In the genomic region with DNA sequence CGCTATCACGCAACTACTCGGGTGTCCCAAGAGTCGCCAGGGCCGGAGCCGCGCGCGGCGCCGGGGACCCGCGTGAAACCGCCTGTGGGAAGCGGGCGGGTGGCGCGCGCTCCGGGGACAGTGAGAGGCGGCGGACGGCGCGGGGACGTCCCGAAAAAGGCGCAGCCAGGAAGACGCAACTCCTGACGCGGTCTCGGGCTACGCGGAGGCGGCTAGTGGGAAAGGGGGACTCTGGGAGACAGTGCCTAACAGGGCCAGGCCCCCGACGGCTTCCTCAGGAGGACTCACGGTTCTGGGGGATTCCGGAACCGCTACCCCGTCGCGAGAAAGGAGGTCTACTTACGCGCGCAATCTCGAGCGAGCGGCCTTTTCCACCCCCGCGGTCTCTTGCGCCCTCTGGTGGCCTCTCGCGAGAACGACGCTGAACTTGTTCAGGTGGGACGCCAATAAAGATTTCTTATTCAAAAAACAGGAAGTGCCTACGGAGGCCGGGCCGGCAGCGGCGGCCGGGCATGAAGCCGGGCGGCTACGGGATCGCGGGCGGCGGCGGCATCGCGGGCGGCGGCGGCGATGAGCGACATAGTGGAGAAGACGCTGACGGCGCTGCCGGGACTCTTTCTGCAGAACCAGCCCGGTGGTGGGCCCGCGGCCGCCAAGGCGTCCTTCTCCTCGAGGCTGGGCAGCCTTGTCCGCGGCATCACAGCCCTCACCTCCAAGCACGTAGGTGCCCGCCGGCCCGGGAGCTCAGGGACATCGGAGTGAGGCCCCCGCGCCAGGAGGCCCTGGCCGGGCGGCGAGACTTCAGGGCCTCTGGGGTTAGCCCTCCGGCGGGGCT, we compare ENCODE assay signal across 1 cellular context.
TF ChIP-seq lines count a peak whose summit lies in the region.

A gene (plus strand): TSS at position 475 of the 835 bp plus-strand sequence. CDS start 96 bp downstream, at position 571.

TF ChIP-seq in HepG2, 621 proteins besides CTCF, POLR2A, EP300 and RAD21 (continued from another document and continues in another):
- TF ChIP-seq, protein P1, sequence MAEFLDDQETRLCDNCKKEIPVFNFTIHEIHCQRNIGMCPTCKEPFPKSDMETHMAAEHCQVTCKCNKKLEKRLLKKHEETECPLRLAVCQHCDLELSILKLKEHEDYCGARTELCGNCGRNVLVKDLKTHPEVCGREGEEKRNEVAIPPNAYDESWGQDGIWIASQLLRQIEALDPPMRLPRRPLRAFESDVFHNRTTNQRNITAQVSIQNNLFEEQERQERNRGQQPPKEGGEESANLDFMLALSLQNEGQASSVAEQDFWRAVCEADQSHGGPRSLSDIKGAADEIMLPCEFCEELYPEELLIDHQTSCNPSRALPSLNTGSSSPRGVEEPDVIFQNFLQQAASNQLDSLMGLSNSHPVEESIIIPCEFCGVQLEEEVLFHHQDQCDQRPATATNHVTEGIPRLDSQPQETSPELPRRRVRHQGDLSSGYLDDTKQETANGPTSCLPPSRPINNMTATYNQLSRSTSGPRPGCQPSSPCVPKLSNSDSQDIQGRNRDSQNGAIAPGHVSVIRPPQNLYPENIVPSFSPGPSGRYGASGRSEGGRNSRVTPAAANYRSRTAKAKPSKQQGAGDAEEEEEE (CRISPR knock-in tag; IDR thresholded peaks at IDR 0.05; ENCODE audit: borderline replicate concordance), result peak; percentile 59; the same call in 1 of the 2 replicates
- TF ChIP-seq ZNF124 (CRISPR knock-in tag; IDR thresholded peaks at IDR 0.05), result no peak; the same call in none of the 2 replicates
- TF ChIP-seq ZC3H13 (CRISPR knock-in tag; IDR thresholded peaks at IDR 0.05), result no peak
- TF ChIP-seq HNF4G (IDR thresholded peaks at IDR 0.05; ENCODE audit: borderline replicate concordance, low read depth, low read length), result no peak
- no peak for TF ChIP-seq HNF4G (CRISPR knock-in tag; IDR thresholded peaks at IDR 0.05; ENCODE audit: borderline replicate concordance, low read depth)
- no peak for TF ChIP-seq ZNF674 (CRISPR knock-in tag; IDR thresholded peaks at IDR 0.05; ENCODE audit: low read depth)
- no peak for TF ChIP-seq SALL2 (CRISPR knock-in tag; IDR thresholded peaks at IDR 0.05)
- TF ChIP-seq ZNF138 (CRISPR knock-in tag; IDR thresholded peaks at IDR 0.05; ENCODE audit: low read depth), result no peak
- TF ChIP-seq YEATS4 (CRISPR knock-in tag; IDR thresholded peaks at IDR 0.05; ENCODE audit: borderline replicate concordance), result peak; percentile 67; the same call in 1 of the 2 replicates
- no peak for TF ChIP-seq ZMYM2 (CRISPR knock-in tag; IDR thresholded peaks at IDR 0.05)
- peak; percentile 60; the same call in 1 of the 3 replicates for TF ChIP-seq MXI1 (IDR thresholded peaks at IDR 0.05; ENCODE audit: borderline replicate concordance, low read depth, low read length)
- TF ChIP-seq THAP11 (CRISPR knock-in tag; IDR thresholded peaks at IDR 0.05), result peak; percentile 91
- TF ChIP-seq ZNF768 (CRISPR knock-in tag; IDR thresholded peaks at IDR 0.05), result no peak; the same call in 1 of the 2 replicates
- no peak for TF ChIP-seq ATRX (CRISPR knock-in tag; IDR thresholded peaks at IDR 0.05; ENCODE audit: borderline replicate concordance)
- TF ChIP-seq REL (CRISPR knock-in tag; conservative IDR thresholded peaks at IDR 0.05), result no peak
- TF ChIP-seq ZNF12 (CRISPR knock-in tag; IDR thresholded peaks at IDR 0.05), result no peak; the same call in 1 of the 2 replicates
- TF ChIP-seq, protein P2, sequence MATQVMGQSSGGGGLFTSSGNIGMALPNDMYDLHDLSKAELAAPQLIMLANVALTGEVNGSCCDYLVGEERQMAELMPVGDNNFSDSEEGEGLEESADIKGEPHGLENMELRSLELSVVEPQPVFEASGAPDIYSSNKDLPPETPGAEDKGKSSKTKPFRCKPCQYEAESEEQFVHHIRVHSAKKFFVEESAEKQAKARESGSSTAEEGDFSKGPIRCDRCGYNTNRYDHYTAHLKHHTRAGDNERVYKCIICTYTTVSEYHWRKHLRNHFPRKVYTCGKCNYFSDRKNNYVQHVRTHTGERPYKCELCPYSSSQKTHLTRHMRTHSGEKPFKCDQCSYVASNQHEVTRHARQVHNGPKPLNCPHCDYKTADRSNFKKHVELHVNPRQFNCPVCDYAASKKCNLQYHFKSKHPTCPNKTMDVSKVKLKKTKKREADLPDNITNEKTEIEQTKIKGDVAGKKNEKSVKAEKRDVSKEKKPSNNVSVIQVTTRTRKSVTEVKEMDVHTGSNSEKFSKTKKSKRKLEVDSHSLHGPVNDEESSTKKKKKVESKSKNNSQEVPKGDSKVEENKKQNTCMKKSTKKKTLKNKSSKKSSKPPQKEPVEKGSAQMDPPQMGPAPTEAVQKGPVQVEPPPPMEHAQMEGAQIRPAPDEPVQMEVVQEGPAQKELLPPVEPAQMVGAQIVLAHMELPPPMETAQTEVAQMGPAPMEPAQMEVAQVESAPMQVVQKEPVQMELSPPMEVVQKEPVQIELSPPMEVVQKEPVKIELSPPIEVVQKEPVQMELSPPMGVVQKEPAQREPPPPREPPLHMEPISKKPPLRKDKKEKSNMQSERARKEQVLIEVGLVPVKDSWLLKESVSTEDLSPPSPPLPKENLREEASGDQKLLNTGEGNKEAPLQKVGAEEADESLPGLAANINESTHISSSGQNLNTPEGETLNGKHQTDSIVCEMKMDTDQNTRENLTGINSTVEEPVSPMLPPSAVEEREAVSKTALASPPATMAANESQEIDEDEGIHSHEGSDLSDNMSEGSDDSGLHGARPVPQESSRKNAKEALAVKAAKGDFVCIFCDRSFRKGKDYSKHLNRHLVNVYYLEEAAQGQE (IDR thresholded peaks at IDR 0.05; ENCODE audit: borderline replicate concordance in 1 of 2, low read depth in 1 of 2, low read length in 2 of 2), result peak in 1 of 2 experiments; percentile 40; a peak in 1 of 4 replicates
- no peak for TF ChIP-seq ZNF3 (CRISPR knock-in tag; IDR thresholded peaks at IDR 0.05)
- TF ChIP-seq HMG20B (CRISPR knock-in tag; conservative IDR thresholded peaks at IDR 0.05), result 0 out of 2 replicates have a peak, but pooled peaks have one; percentile 21
- TF ChIP-seq, protein P3, sequence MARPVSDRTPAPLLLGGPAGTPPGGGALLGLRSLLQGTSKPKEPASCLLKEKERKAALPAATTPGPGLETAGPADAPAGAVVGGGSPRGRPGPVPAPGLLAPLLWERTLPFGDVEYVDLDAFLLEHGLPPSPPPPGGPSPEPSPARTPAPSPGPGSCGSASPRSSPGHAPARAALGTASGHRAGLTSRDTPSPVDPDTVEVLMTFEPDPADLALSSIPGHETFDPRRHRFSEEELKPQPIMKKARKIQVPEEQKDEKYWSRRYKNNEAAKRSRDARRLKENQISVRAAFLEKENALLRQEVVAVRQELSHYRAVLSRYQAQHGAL (CRISPR knock-in tag; IDR thresholded peaks at IDR 0.05; ENCODE audit: not compliant biosample characterization), result no peak
- TF ChIP-seq, protein P4, sequence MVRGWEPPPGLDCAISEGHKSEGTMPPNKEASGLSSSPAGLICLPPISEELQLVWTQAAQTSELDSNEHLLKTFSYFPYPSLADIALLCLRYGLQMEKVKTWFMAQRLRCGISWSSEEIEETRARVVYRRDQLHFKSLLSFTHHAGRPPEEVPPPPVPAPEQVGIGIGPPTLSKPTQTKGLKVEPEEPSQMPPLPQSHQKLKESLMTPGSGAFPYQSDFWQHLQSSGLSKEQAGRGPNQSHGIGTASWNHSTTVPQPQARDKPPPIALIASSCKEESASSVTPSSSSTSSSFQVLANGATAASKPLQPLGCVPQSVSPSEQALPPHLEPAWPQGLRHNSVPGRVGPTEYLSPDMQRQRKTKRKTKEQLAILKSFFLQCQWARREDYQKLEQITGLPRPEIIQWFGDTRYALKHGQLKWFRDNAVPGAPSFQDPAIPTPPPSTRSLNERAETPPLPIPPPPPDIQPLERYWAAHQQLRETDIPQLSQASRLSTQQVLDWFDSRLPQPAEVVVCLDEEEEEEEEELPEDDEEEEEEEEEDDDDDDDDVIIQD (CRISPR knock-in tag; IDR thresholded peaks at IDR 0.05; ENCODE audit: low read depth), result no peak
- no peak for TF ChIP-seq ZKSCAN8 (CRISPR knock-in tag; IDR thresholded peaks at IDR 0.05; ENCODE audit: borderline replicate concordance)
- peak; percentile 85 for TF ChIP-seq ZKSCAN1 (IDR thresholded peaks at IDR 0.05; ENCODE audit: low read length)
- TF ChIP-seq, protein P5, sequence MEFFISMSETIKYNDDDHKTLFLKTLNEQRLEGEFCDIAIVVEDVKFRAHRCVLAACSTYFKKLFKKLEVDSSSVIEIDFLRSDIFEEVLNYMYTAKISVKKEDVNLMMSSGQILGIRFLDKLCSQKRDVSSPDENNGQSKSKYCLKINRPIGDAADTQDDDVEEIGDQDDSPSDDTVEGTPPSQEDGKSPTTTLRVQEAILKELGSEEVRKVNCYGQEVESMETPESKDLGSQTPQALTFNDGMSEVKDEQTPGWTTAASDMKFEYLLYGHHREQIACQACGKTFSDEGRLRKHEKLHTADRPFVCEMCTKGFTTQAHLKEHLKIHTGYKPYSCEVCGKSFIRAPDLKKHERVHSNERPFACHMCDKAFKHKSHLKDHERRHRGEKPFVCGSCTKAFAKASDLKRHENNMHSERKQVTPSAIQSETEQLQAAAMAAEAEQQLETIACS (CRISPR knock-in tag; IDR thresholded peaks at IDR 0.05), result peak; percentile 51; the same call in 1 of the 2 replicates
- no peak for TF ChIP-seq KLF9 (CRISPR knock-in tag; IDR thresholded peaks at IDR 0.05; ENCODE audit: low read depth)
- TF ChIP-seq ZFY (CRISPR knock-in tag; IDR thresholded peaks at IDR 0.05), result peak; percentile 92
- TF ChIP-seq ARNTL (CRISPR knock-in tag; IDR thresholded peaks at IDR 0.05), result no peak
- TF ChIP-seq ATF7-NPFF (CRISPR knock-in tag; IDR thresholded peaks at IDR 0.05; ENCODE audit: low read depth), result peak; percentile 66; the same call in 1 of the 2 replicates
- TF ChIP-seq CENPX (CRISPR knock-in tag; IDR thresholded peaks at IDR 0.05), result no peak
- TF ChIP-seq MEF2D (CRISPR knock-in tag; IDR thresholded peaks at IDR 0.05), result no peak
- TF ChIP-seq MEIS1 (CRISPR knock-in tag; IDR thresholded peaks at IDR 0.05; ENCODE audit: borderline replicate concordance), result no peak
- TF ChIP-seq, protein P6, sequence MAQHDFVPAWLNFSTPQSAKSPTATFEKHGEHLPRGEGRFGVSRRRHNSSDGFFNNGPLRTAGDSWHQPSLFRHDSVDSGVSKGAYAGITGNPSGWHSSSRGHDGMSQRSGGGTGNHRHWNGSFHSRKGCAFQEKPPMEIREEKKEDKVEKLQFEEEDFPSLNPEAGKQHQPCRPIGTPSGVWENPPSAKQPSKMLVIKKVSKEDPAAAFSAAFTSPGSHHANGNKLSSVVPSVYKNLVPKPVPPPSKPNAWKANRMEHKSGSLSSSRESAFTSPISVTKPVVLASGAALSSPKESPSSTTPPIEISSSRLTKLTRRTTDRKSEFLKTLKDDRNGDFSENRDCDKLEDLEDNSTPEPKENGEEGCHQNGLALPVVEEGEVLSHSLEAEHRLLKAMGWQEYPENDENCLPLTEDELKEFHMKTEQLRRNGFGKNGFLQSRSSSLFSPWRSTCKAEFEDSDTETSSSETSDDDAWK (CRISPR knock-in tag; IDR thresholded peaks at IDR 0.05), result no peak
- TF ChIP-seq, protein P7, sequence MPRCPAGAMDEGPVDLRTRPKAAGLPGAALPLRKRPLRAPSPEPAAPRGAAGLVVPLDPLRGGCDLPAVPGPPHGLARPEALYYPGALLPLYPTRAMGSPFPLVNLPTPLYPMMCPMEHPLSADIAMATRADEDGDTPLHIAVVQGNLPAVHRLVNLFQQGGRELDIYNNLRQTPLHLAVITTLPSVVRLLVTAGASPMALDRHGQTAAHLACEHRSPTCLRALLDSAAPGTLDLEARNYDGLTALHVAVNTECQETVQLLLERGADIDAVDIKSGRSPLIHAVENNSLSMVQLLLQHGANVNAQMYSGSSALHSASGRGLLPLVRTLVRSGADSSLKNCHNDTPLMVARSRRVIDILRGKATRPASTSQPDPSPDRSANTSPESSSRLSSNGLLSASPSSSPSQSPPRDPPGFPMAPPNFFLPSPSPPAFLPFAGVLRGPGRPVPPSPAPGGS (CRISPR knock-in tag; IDR thresholded peaks at IDR 0.05), result peak; percentile 69; the same call in 1 of the 2 replicates
- TF ChIP-seq, protein P8, sequence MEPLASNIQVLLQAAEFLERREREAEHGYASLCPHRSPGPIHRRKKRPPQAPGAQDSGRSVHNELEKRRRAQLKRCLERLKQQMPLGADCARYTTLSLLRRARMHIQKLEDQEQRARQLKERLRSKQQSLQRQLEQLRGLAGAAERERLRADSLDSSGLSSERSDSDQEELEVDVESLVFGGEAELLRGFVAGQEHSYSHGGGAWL (CRISPR knock-in tag; IDR thresholded peaks at IDR 0.05), result no peak
- TF ChIP-seq ZFP36 (IDR thresholded peaks at IDR 0.05; ENCODE audit: borderline replicate concordance, low read depth, low read length, partially characterized antibody), result no peak
- TF ChIP-seq SNAPC2 (CRISPR knock-in tag; IDR thresholded peaks at IDR 0.05), result no peak
- TF ChIP-seq MXD4 (CRISPR knock-in tag; IDR thresholded peaks at IDR 0.05), result peak; percentile 82
- TF ChIP-seq, protein P9, sequence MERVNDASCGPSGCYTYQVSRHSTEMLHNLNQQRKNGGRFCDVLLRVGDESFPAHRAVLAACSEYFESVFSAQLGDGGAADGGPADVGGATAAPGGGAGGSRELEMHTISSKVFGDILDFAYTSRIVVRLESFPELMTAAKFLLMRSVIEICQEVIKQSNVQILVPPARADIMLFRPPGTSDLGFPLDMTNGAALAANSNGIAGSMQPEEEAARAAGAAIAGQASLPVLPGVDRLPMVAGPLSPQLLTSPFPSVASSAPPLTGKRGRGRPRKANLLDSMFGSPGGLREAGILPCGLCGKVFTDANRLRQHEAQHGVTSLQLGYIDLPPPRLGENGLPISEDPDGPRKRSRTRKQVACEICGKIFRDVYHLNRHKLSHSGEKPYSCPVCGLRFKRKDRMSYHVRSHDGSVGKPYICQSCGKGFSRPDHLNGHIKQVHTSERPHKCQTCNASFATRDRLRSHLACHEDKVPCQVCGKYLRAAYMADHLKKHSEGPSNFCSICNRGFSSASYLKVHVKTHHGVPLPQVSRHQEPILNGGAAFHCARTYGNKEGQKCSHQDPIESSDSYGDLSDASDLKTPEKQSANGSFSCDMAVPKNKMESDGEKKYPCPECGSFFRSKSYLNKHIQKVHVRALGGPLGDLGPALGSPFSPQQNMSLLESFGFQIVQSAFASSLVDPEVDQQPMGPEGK (CRISPR knock-in tag; IDR thresholded peaks at IDR 0.05), result no peak; the same call in none of the 2 replicates
- no peak for TF ChIP-seq MTF2 (CRISPR knock-in tag; IDR thresholded peaks at IDR 0.05; ENCODE audit: borderline replicate concordance)
- TF ChIP-seq SAP130 (CRISPR knock-in tag; IDR thresholded peaks at IDR 0.05; ENCODE audit: low read depth), result peak; percentile 94
- no peak for TF ChIP-seq AGO1 (IDR thresholded peaks at IDR 0.05; ENCODE audit: low read depth, low read length, poor library complexity, severe bottlenecking)
- peak; percentile 57; the same call in 1 of the 2 replicates for TF ChIP-seq GATAD2A (CRISPR knock-in tag; IDR thresholded peaks at IDR 0.05)
- 0 out of 2 replicates have a peak, but pooled peaks have one; percentile 30 for TF ChIP-seq ZNF335 (CRISPR knock-in tag; IDR thresholded peaks at IDR 0.05)
- TF ChIP-seq ZSCAN9 (CRISPR knock-in tag; IDR thresholded peaks at IDR 0.05; ENCODE audit: borderline replicate concordance), result peak; percentile 78; the same call in 1 of the 2 replicates
- peak; percentile 95 for TF ChIP-seq ASH2L (IDR thresholded peaks at IDR 0.05; ENCODE audit: insufficient read length, low read depth, low read length)
